8 cellular contexts compared by ENCODE assay signal in the genomic region with DNA sequence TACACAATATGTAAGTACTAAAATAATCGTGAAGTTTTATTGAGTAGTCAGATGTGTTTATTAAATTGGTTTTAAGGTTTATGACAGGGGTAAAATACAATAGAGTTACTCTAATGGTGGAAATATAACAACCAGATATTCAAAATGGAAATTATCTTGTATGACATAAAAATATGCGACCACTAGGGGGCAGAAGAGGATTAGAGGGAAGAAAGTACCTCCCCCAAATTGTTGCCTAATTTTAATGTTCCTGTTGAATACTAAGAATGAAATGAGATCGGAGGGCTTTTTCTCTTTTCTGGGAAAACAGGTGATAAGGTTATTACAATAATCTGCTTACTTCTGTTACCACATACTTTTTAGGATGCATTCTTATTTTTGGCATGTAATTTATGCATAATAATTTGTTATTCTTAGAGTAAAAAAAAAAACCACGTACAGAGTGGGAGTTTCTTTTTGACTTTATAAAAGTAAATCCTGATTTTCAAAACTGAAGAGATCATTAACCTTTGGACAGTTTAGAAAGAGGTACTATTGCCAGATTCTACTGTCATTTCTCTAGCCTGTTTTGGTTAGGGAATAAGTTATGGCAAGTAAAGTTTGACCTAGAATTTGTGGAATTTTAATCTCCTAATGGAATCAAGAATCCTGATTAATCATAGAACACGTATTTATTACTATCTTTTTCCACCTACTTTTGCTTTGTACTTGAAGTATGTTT.
A peak's percentile ranks its signal among the peaks of the same experiment; 100 is the strongest.
DNase-seq lines count a peak whose midpoint lies in the region; ATAC-seq and TF ChIP-seq lines count a peak whose summit lies in the region.

No MANE protein-coding gene starts in this region.

- no peaks in the 10 kb centered on the region for H3K9me3 ChIP-seq in parathyroid adenoma (ENCODE audit: control insufficient read depth, low read length)

- ATAC-seq in GM21526 (IDR thresholded peaks at IDR 0.05; ENCODE audit: low FRiP score, unreplicated experiment) (peak; percentile 85), HG03045 (IDR thresholded peaks at IDR 0.05; ENCODE audit: unreplicated experiment) (no peak)

- H3K9ac ChIP-seq in parathyroid adenoma = no peak overlapping the region

- peak; percentile 84 for DNase-seq in DMS53 (lab: John Stamatoyannopoulos, UW)
- peak; percentile 80 for DNase-seq in NAMALWA (ENCODE audit: low spot score)
- DNase-seq in SKM-1 (lab: John Stamatoyannopoulos, UW; ENCODE audit: unreplicated experiment) = peak; percentile 67
- peak; percentile 63 for DNase-seq in fibroblast of gingiva (ENCODE audit: low read depth)
- DNase-seq in T1000 (lab: John Stamatoyannopoulos, UW) = no peak

- no peak overlapping the region for H2AFZ ChIP-seq in parathyroid adenoma

- TF ChIP-seq CTCF in parathyroid adenoma (IDR thresholded peaks at IDR 0.05) = peak; percentile 81

- peaks cover 5% of the 10 kb centered on the region for H3K79me2 ChIP-seq in parathyroid adenoma

- no peak overlapping the region for H3K4me2 ChIP-seq in parathyroid adenoma (ENCODE audit: low read length)

- H3K4me3 ChIP-seq in parathyroid adenoma (ENCODE audit: low read depth, low read length) = no peak overlapping the region

- H3K36me3 ChIP-seq in parathyroid adenoma (ENCODE audit: control insufficient read depth, insufficient read depth, low read length) = no peaks in the 10 kb centered on the region

- H3K27ac ChIP-seq in parathyroid adenoma = no peak overlapping the region

- no peaks in the 10 kb centered on the region for H3K4me1 ChIP-seq in parathyroid adenoma

- H3K27me3 ChIP-seq in parathyroid adenoma (ENCODE audit: control insufficient read depth, insufficient read depth, low read length) = no peaks in the 10 kb centered on the region
